In genomic region chrX:129606918-129607317, GRCh38 we compare ENCODE assay signal across 9 cellular contexts. TPM values are rescaled to one million over a fixed set of nuclear protein-coding genes. Genes with fewer than 3 reads are reported as not detected.
DNase-seq lines count a peak whose midpoint lies in the region; ATAC-seq and TF ChIP-seq lines count a peak whose summit lies in the region.
"Had no signal": no experiment of that assay in that cellular context is flagged by ENCODE, and none has a peak within 500 bp of the region (broad histone marks: within the 10 kb centered on the region; RNA-seq: fewer than 3 reads in every experiment).

No MANE protein-coding gene starts in this region.

- 22% methylated on average over 5 of the region's 5 CpGs for WGBS in smooth muscle cell (ENCODE audit: low lambda C conversion rate)

- H3K36me3 ChIP-seq in right atrium auricular region: no peaks in the 10 kb centered on the region
- H3K36me3 ChIP-seq in smooth muscle cell (ENCODE audit: low read depth): no peaks in the 10 kb centered on the region

- CTCF ChIA-PET in T-cell (lab: Charles Lee): interaction anchor here in 1 of 2 donors (0.7 kb wide), 1 partner anchor 454 kb away, joined by 3 read pairs; no protein-coding TSS in a partner anchor

- H3K4me3 ChIP-seq in right atrium auricular region: no peak overlapping the region
- no peak overlapping the region for H3K4me3 ChIP-seq in smooth muscle cell

- no peak overlapping the region for H3K4me2 ChIP-seq in smooth muscle cell

- no peaks in the 10 kb centered on the region for H4K20me1 ChIP-seq in smooth muscle cell (ENCODE audit: low read depth)

- H3K27me3 ChIP-seq in right atrium auricular region: no peaks in the 10 kb centered on the region
- H3K27me3 ChIP-seq in smooth muscle cell (ENCODE audit: low read depth): no peaks in the 10 kb centered on the region

- no peaks in the 10 kb centered on the region for H3K9me3 ChIP-seq in right atrium auricular region
- H3K9me3 ChIP-seq in smooth muscle cell (replicated peaks; ENCODE audit: low read depth): no peaks in the 10 kb centered on the region

- no peak overlapping the region for H3K4me3 Mint-ChIP-seq in T-cell
- no peak overlapping the region for H3K4me3 Mint-ChIP-seq in stimulated activated memory B cell treated with anti-CD40 and anti-IgM and Interleukin-4, amounts not matched to agents 10 μg/mL and 1 μg/mL and 100 μg/mL, for 72 hours

- no peaks in the 10 kb centered on the region for H3K36me3 Mint-ChIP-seq in T-cell
- no peaks in the 10 kb centered on the region for H3K36me3 Mint-ChIP-seq in stimulated activated memory B cell treated with anti-CD40 and anti-IgM and Interleukin-4, amounts not matched to agents 10 μg/mL and 1 μg/mL and 100 μg/mL, for 72 hours

- POLR2A ChIA-PET in T-cell (lab: Charles Lee): no interaction called here

- H3K4me1 Mint-ChIP-seq in T-cell: peaks cover 7 to 28% (median 25%) of the 10 kb centered on the region in 3 donors
- peaks cover 18% of the 10 kb centered on the region for H3K4me1 Mint-ChIP-seq in stimulated activated memory B cell treated with anti-CD40 and anti-IgM and Interleukin-4, amounts not matched to agents 10 μg/mL and 1 μg/mL and 100 μg/mL, for 72 hours

- peak; percentile 27 for DNase-seq in LoVo (ENCODE audit: low spot score)
- DNase-seq in T-cell: peak in 29 of 34 experiments; percentile 6 to 62 (median 39)
- DNase-seq in amniotic epithelial cell (ENCODE audit: low read depth): peak; percentile 19
- DNase-seq in right atrium auricular region (ENCODE audit: low spot score): peak; percentile 62
- DNase-seq in smooth muscle cell (lab: John Stamatoyannopoulos, UW; ENCODE audit: unreplicated experiment): peak; percentile 0
- DNase-seq in NK-92 treated with Interleukin-12 subunit alpha and Interleukin-12 subunit beta, amount 100 ng/mL, for 24 hours (lab: John Stamatoyannopoulos, UW): no peak

- H3K27ac Mint-ChIP-seq in T-cell: peak overlapping the region in 1 of 2 donors; percentile 56
- H3K27ac Mint-ChIP-seq in stimulated activated memory B cell treated with anti-CD40 and anti-IgM and Interleukin-4, amounts not matched to agents 10 μg/mL and 1 μg/mL and 100 μg/mL, for 72 hours: no peak overlapping the region

- H3K27ac ChIP-seq in right atrium auricular region (no peak overlapping the region), smooth muscle cell (ENCODE audit: low read depth) (no peak overlapping the region)
- H3K27ac ChIP-seq: epithelial cell of prostate had no signal

- H3K27me3 Mint-ChIP-seq in T-cell: peaks cover 0 to 4% of the 10 kb centered on the region in 2 donors
- no peaks in the 10 kb centered on the region for H3K27me3 Mint-ChIP-seq in stimulated activated memory B cell treated with anti-CD40 and anti-IgM and Interleukin-4, amounts not matched to agents 10 μg/mL and 1 μg/mL and 100 μg/mL, for 72 hours

- TF ChIP-seq CTCF in GM12873 (IDR thresholded peaks at IDR 0.05; ENCODE audit: insufficient read depth, low read depth, low read length, missing control alignments) (peak; percentile 82), right atrium auricular region (IDR thresholded peaks at IDR 0.05) (peak; percentile 52 to 83), smooth muscle cell (IDR thresholded peaks at IDR 0.05; ENCODE audit: borderline replicate concordance, insufficient read depth, poor library complexity, severe bottlenecking) (peak; percentile 61)

- H2AFZ ChIP-seq in smooth muscle cell (ENCODE audit: low read depth): no peak overlapping the region

- H3K4me1 ChIP-seq in right atrium auricular region (peaks cover 0 to 5% of the 10 kb centered on the region in 2 donors), smooth muscle cell (ENCODE audit: low read depth) (no peaks in the 10 kb centered on the region)

- peak; percentile 41 to 66 (median 52) for ATAC-seq in T-cell (replicated peaks in 1 of 4)
- no peak for ATAC-seq in stimulated activated memory B cell treated with anti-CD40 and anti-IgM and Interleukin-4, amounts not matched to agents 10 μg/mL and 1 μg/mL and 100 μg/mL, for 72 hours

- no peaks in the 10 kb centered on the region for H3K9me3 Mint-ChIP-seq in T-cell
- H3K9me3 Mint-ChIP-seq in stimulated activated memory B cell treated with anti-CD40 and anti-IgM and Interleukin-4, amounts not matched to agents 10 μg/mL and 1 μg/mL and 100 μg/mL, for 72 hours: no peaks in the 10 kb centered on the region

- H3K79me2 ChIP-seq in smooth muscle cell (ENCODE audit: low read depth): no peaks in the 10 kb centered on the region

- H3K9ac ChIP-seq in smooth muscle cell (ENCODE audit: low read depth): no peak overlapping the region

- no peaks in the 10 kb centered on the region for H3F3A ChIP-seq in smooth muscle cell (ENCODE audit: low read depth)

RNA-seq across cellular contexts. Expression of gene APLN, which starts 47.8 kb away (rescaled TPM):
- under 1 TPM in 1 of 5 donors, not detected in 4; 0.06 TPM for total RNA-seq in T-cell
- total RNA-seq in right atrium auricular region: 1 to 10 TPM; 2.1 to 2.3 TPM
- 0.04 and 0.27 TPM in 2 replicates for total RNA-seq in smooth muscle cell
- polyA plus RNA-seq in smooth muscle cell: 0.19 and 0.78 TPM in 2 replicates
